8 cellular contexts compared by ENCODE assay signal in genomic region chr6:137076277-137077068, GRCh38. TPM values are rescaled to one million over a fixed set of nuclear protein-coding genes. Genes with fewer than 3 reads are reported as not detected.
DNase-seq lines count a peak whose midpoint lies in the region; ATAC-seq, FAIRE-seq and TF ChIP-seq lines count a peak whose summit lies in the region.

No MANE protein-coding gene starts in this region.

- H3K36me3 ChIP-seq in bronchial epithelial cell (ENCODE audit: control insufficient read depth, insufficient read depth, low read length) (no peaks in the 10 kb centered on the region), kidney (ENCODE audit: control insufficient read depth in 1 of 2, insufficient read depth in 2 of 2, low read length in 2 of 2) (no peaks in the 10 kb centered on the region)

- DNase-seq in Ammon's horn (ENCODE audit: low spot score), result peak; percentile 84
- peak; percentile 43 for DNase-seq in NCI-H2107 (lab: John Stamatoyannopoulos, UW)
- peak; percentile 68 for DNase-seq in bronchial epithelial cell (ENCODE audit: low read depth)
- DNase-seq in kidney, result peak; percentile 71
- peak; percentile 42 for DNase-seq in stimulated activated CD4-positive, alpha-beta T cell treated with anti-CD3 and anti-CD28 coated beads, Interleukin-4, amount 100 ng/mL, for 1 hour

- no peaks in the 10 kb centered on the region for H3K4me1 ChIP-seq in kidney (ENCODE audit: control insufficient read depth in 1 of 2, insufficient read depth in 1 of 2, low read depth in 1 of 2, low read length in 2 of 2)

- H3K9ac ChIP-seq in kidney (ENCODE audit: low read length in 2 of 2), result no peak overlapping the region

- FAIRE-seq in TTC549 (lab: Jason Lieb, UNC), result peak; percentile 77
- no peak for FAIRE-seq in bronchial epithelial cell (lab: Jason Lieb, UNC)
- FAIRE-seq in kidney (lab: Jason Lieb, UNC), result peak; percentile 45

- peak; percentile 99 for ATAC-seq in GM18907 (IDR thresholded peaks at IDR 0.05; ENCODE audit: unreplicated experiment)
- peak; percentile 100 for ATAC-seq in HG03103 (IDR thresholded peaks at IDR 0.05; ENCODE audit: low read depth, unreplicated experiment)

- H3K4me3 ChIP-seq in bronchial epithelial cell (ENCODE audit: low read depth, low read length) (no peak overlapping the region), kidney (ENCODE audit: low read length in 2 of 2) (no peak overlapping the region)

- TF ChIP-seq CTCF in bronchial epithelial cell (IDR thresholded peaks at IDR 0.05; ENCODE audit: insufficient read depth, low read length, severe bottlenecking) (peak; percentile 90), kidney (IDR thresholded peaks at IDR 0.05; ENCODE audit: borderline replicate concordance, extremely low read depth, insufficient read depth) (peak; percentile 67)

- intact Hi-C loops in kidney (cut with DNase I), result no loop called here

- H3K27ac ChIP-seq in kidney (ENCODE audit: low read depth in 2 of 2, low read length in 2 of 2), result no peak overlapping the region

- H3K9me3 ChIP-seq in kidney (ENCODE audit: control insufficient read depth in 1 of 2, low read length in 2 of 2), result no peaks in the 10 kb centered on the region

- H3K27me3 ChIP-seq in bronchial epithelial cell (ENCODE audit: control insufficient read depth, insufficient read depth, low read length), result no peaks in the 10 kb centered on the region

RNA-seq across cellular contexts. Expression of gene IL20RA, which starts 31.7 kb away (rescaled TPM):
- 4.5 and 10.5 TPM in 2 replicates for total RNA-seq in bronchial epithelial cell
- 0.16 TPM for total RNA-seq in kidney
- 0.34 TPM for polyA plus RNA-seq in kidney (ENCODE audit: insufficient read depth, low read depth, low replicate concordance)
